ENCODE assay signal across 8 cellular contexts in genomic region chr16:49855822-49856740, GRCh38. TPM values are rescaled to one million over a fixed set of nuclear protein-coding genes. Genes with fewer than 3 reads are reported as not detected.
DNase-seq lines count a peak whose midpoint lies in the region; ATAC-seq and TF ChIP-seq lines count a peak whose summit lies in the region.

ZNF423 (minus strand) TSS chr16:49856112; CDS start chr16:49855774, 338 bp downstream.

- H3K9me3 ChIP-seq in body of pancreas, result no peaks in the 10 kb centered on the region
- H3K9me3 ChIP-seq in left lung, result no peaks in the 10 kb centered on the region
- no peaks in the 10 kb centered on the region for H3K9me3 ChIP-seq in thoracic aorta

- 0% methylated on average over 44 to 70 of the region's 82 CpGs for WGBS in body of pancreas, 2 donors

- H3K36me3 ChIP-seq in ACC112 (ENCODE audit: insufficient read depth, low read length) (no peaks in the 10 kb centered on the region), body of pancreas (replicated peaks in 1 of 2; ENCODE audit: insufficient read depth in 1 of 2, low read depth in 2 of 2) (no peaks in the 10 kb centered on the region), left lung (no peaks in the 10 kb centered on the region), thoracic aorta (no peaks in the 10 kb centered on the region)

- H3K27ac ChIP-seq in ACC112 (ENCODE audit: low read depth, low read length) (no peak within 1 kb of the TSS), body of pancreas (peak within 1 kb of the TSS; percentile 77 to 97 (median 91)), left lung (peak within 1 kb of the TSS; percentile 79 to 80), thoracic aorta (peak within 1 kb of the TSS; percentile 80 to 91)

- TF ChIP-seq CTCF in body of pancreas (IDR thresholded peaks at IDR 0.05), result no peak
- no peak for TF ChIP-seq CTCF in left lung (IDR thresholded peaks at IDR 0.05)
- TF ChIP-seq CTCF in thoracic aorta (IDR thresholded peaks at IDR 0.05), result no peak
- TF ChIP-seq CTCF in omental fat pad (IDR thresholded peaks at IDR 0.05), result no peak

- TF ChIP-seq POLR2A in body of pancreas (IDR thresholded peaks at IDR 0.05), result no peak

- peak within 1 kb of the TSS; percentile 66 for H2AFZ ChIP-seq in ACC112 (ENCODE audit: low read length, unreplicated experiment)

- H3K79me2 ChIP-seq in ACC112 (ENCODE audit: control insufficient read depth, insufficient read depth, low read length, unreplicated experiment), result peaks cover 9% of the 10 kb centered on the region

- H3K4me3 ChIP-seq in ACC112 (ENCODE audit: low read depth, low read length) (peak within 1 kb of the TSS; percentile 83), body of pancreas (peak within 1 kb of the TSS; percentile 67 to 77), left lung (peak within 1 kb of the TSS; percentile 56 to 66), thoracic aorta (peak within 1 kb of the TSS; percentile 97)

- intact Hi-C loops in body of pancreas (cut with DNase I) (no loop called here), left lung (cut with DNase I) (no loop called here)

- ATAC-seq in HG02885 (IDR thresholded peaks at IDR 0.05; ENCODE audit: poor library complexity, unreplicated experiment) (peak; percentile 1), body of pancreas (no peak), left lung (no peak), thoracic aorta (ENCODE audit: insufficient number of reproducible peaks, low FRiP score, low read depth) (no peak), omental fat pad (ENCODE audit: low FRiP score) (no peak)

- DNase-seq in body of pancreas (peak in 3 of 4 donors; percentile 29 to 39 (median 30)), left lung (no peak), thoracic aorta (ENCODE audit: low spot score) (no peak), MV-4-11 (lab: John Stamatoyannopoulos, UW) (no peak), omental fat pad (ENCODE audit: low spot score) (no peak)
- DNase-seq in activated CD4-positive, alpha-beta T cell treated with anti-CD3 and anti-CD28 coated beads for 48 hours, result no peak

- H3K4me1 ChIP-seq in ACC112 (ENCODE audit: control insufficient read depth, insufficient read depth, low read length, unreplicated experiment) (peaks cover 9% of the 10 kb centered on the region), body of pancreas (peaks cover 53% of the 10 kb centered on the region), left lung (peaks cover 4 to 29% of the 10 kb centered on the region in 2 donors), thoracic aorta (ENCODE audit: control insufficient read depth in 1 of 2, low read depth in 2 of 2) (peaks cover 4 to 32% of the 10 kb centered on the region in 2 donors)

- peaks cover 3% of the 10 kb centered on the region; the same call in 1 of the 2 replicates for H3K27me3 ChIP-seq in ACC112 (ENCODE audit: insufficient read depth, low read length)
- no peaks in the 10 kb centered on the region for H3K27me3 ChIP-seq in body of pancreas
- peaks cover 12 to 98% of the 10 kb centered on the region in 2 donors for H3K27me3 ChIP-seq in left lung
- no peaks in the 10 kb centered on the region for H3K27me3 ChIP-seq in thoracic aorta (replicated peaks; ENCODE audit: insufficient read depth)

RNA-seq across cellular contexts. Expression of gene ZNF423, which starts in this region (rescaled TPM):
- 1 to 10 TPM; 4.2 to 9.2 TPM for total RNA-seq in body of pancreas
- total RNA-seq in left lung, result 1 to 10 TPM; 7.8 to 8.2 TPM
- total RNA-seq in thoracic aorta, result 10 to 100 TPM; 16.2 to 22.9 TPM
- 10 to 100 TPM in 1 of 4 donors, 1 to 10 TPM in 3; 6.6 to 22.9 (median 8.6) TPM for total RNA-seq in omental fat pad

Comparison
In these comparisons a context has a peak if more than half of its experiments do, and no peak if none do; other contexts are left out.
1. DNase-seq: peak in body of pancreas (3 of 4); none in left lung (0 of 2), thoracic aorta (single experiment), MV-4-11 (single experiment), omental fat pad (single experiment) and activated CD4-positive, alpha-beta T cell treated with anti-CD3 and anti-CD28 coated beads for 48 hours (single experiment).
2. Peak in every context shown above with its lines, with median percentiles within 50 percentile points of each other: H3K4me3 ChIP-seq.